In genomic region chr3:64214697-64215018, GRCh38 we compare ENCODE assay signal across 11 cellular contexts. TPM values are rescaled to one million over a fixed set of nuclear protein-coding genes. Genes with fewer than 3 reads are reported as not detected.
DNase-seq lines count a peak whose midpoint lies in the region; ATAC-seq and TF ChIP-seq lines count a peak whose summit lies in the region.
"Had no signal": no experiment of that assay in that cellular context is flagged by ENCODE, and none has a peak within 500 bp of the region (broad histone marks: within the 10 kb centered on the region; RNA-seq: fewer than 3 reads in every experiment).

No MANE protein-coding gene starts in this region.

- H3K9me3 ChIP-seq in SJCRH30 (replicated peaks) (no peaks in the 10 kb centered on the region), parathyroid adenoma (ENCODE audit: control insufficient read depth, low read length) (no peaks in the 10 kb centered on the region)

- H3K36me3 ChIP-seq in SJCRH30 (no peaks in the 10 kb centered on the region), parathyroid adenoma (ENCODE audit: control insufficient read depth, insufficient read depth, low read length) (no peaks in the 10 kb centered on the region)

- H3K27ac ChIP-seq in SJCRH30 (no peak overlapping the region), parathyroid adenoma (peak overlapping the region; percentile 6)

- H3K4me1 ChIP-seq in SJCRH30: no peaks in the 10 kb centered on the region
- H3K4me1 ChIP-seq in parathyroid adenoma: no peaks in the 10 kb centered on the region

- peak overlapping the region; percentile 40 for H3K4me3 ChIP-seq in SJCRH30
- peak overlapping the region; percentile 47 for H3K4me3 ChIP-seq in fibroblast of villous mesenchyme (ENCODE audit: low read depth, low read length)
- H3K4me3 ChIP-seq in parathyroid adenoma (ENCODE audit: low read depth, low read length): no peak overlapping the region

- no peak for ATAC-seq in GM21381 (IDR thresholded peaks at IDR 0.05; ENCODE audit: unreplicated experiment)
- ATAC-seq in effector memory CD8-positive, alpha-beta T cell (replicated peaks): no peak

- no peaks in the 10 kb centered on the region for H3K27me3 Mint-ChIP-seq in effector memory CD8-positive, alpha-beta T cell

- no peak overlapping the region for H3K4me3 Mint-ChIP-seq in effector memory CD8-positive, alpha-beta T cell
- H3K4me3 Mint-ChIP-seq: neural crest cell had no signal

- H3K27ac Mint-ChIP-seq in effector memory CD8-positive, alpha-beta T cell: no peak overlapping the region

- no peaks in the 10 kb centered on the region for H3K4me1 Mint-ChIP-seq in effector memory CD8-positive, alpha-beta T cell (ENCODE audit: low read depth in 2 of 2)

- TF ChIP-seq CTCF in fibroblast of villous mesenchyme (IDR thresholded peaks at IDR 0.05; ENCODE audit: insufficient read depth, low read depth, low read length): no peak
- no peak for TF ChIP-seq CTCF in parathyroid adenoma (IDR thresholded peaks at IDR 0.05)

- no peaks in the 10 kb centered on the region for H3K79me2 ChIP-seq in parathyroid adenoma

- peaks cover 0 to 1% of the 10 kb centered on the region in 2 donors for H3K9me3 Mint-ChIP-seq in effector memory CD8-positive, alpha-beta T cell
- H3K9me3 Mint-ChIP-seq: neural crest cell had no signal

- H3K9ac ChIP-seq in parathyroid adenoma: no peak overlapping the region

- DNase-seq in A172 (ENCODE audit: low spot score) (peak; percentile 62), SJCRH30 (no peak), fibroblast of villous mesenchyme (ENCODE audit: low read depth) (peak; percentile 93), NCI-H1048 (lab: John Stamatoyannopoulos, UW) (no peak), retina (no peak)
- DNase-seq in effector memory CD8-positive, alpha-beta T cell: no peak
- DNase-seq: NCI-H510A, SW 1271 had no signal

- H2AFZ ChIP-seq in parathyroid adenoma: no peak overlapping the region

- H3K27me3 ChIP-seq in SJCRH30 (no peaks in the 10 kb centered on the region), parathyroid adenoma (ENCODE audit: control insufficient read depth, insufficient read depth, low read length) (no peaks in the 10 kb centered on the region)

- no peaks in the 10 kb centered on the region for H3K36me3 Mint-ChIP-seq in effector memory CD8-positive, alpha-beta T cell (ENCODE audit: insufficient read depth)

- no peak overlapping the region for H3K4me2 ChIP-seq in parathyroid adenoma (ENCODE audit: low read length)

RNA-seq across cellular contexts. Expression of gene PRICKLE2, which starts 10.6 kb away (rescaled TPM):
- total RNA-seq in A172 (2014; rRNA removed; shearing (Covaris generic)): 6.9 and 8.8 TPM in 2 replicates
- total RNA-seq in SJCRH30 (2014; rRNA removed; shearing (Covaris generic)): 0.23 and 0.65 TPM in 2 replicates
- total RNA-seq in fibroblast of villous mesenchyme: 36.3 and 42.2 TPM in 2 replicates

Comparison
In these comparisons a context has a peak if more than half of its experiments do, and no peak if none do; other contexts are left out.
1. DNase-seq: peak in A172 (single experiment) and fibroblast of villous mesenchyme (single experiment); none in SJCRH30 (0 of 2), NCI-H1048 (single experiment), retina (single experiment) and effector memory CD8-positive, alpha-beta T cell (0 of 3).